ENCODE assay signal across 1 cellular context in genomic region chr4:176393306-176394013, GRCh38.
TF ChIP-seq lines count a peak whose summit lies in the region.

No MANE protein-coding gene starts in this region.

TF ChIP-seq in IMR-90, 13 proteins besides CTCF, POLR2A, EP300 and RAD21:
- TF ChIP-seq ELK1 (IDR thresholded peaks at IDR 0.05; ENCODE audit: borderline replicate concordance, low read depth, low read length) (no peak), RFX5 (IDR thresholded peaks at IDR 0.05; ENCODE audit: low read depth, low read length) (no peak), NFE2L2 (IDR thresholded peaks at IDR 0.05; ENCODE audit: low read depth, low read length) (no peak), MAZ (IDR thresholded peaks at IDR 0.05; ENCODE audit: borderline replicate concordance, low read depth, low read length) (no peak), FOS (IDR thresholded peaks at IDR 0.05; ENCODE audit: low read depth, low read length) (no peak), CHD1 (IDR thresholded peaks at IDR 0.05; ENCODE audit: low read depth, low read length) (no peak), CEBPB (IDR thresholded peaks at IDR 0.05; ENCODE audit: low read depth, low read length) (no peak), MXI1 (IDR thresholded peaks at IDR 0.05; ENCODE audit: borderline replicate concordance, low read depth, low read length) (no peak), MAFK (IDR thresholded peaks at IDR 0.05; ENCODE audit: low read depth, low read length) (no peak), USF2 (IDR thresholded peaks at IDR 0.05; ENCODE audit: low read depth, low read length) (no peak), SMC3 (IDR thresholded peaks at IDR 0.05; ENCODE audit: low read depth, low read length) (no peak), RCOR1 (IDR thresholded peaks at IDR 0.05; ENCODE audit: insufficient replicate concordance, low read length) (no peak), BHLHE40 (IDR thresholded peaks at IDR 0.05; ENCODE audit: low read depth, low read length) (no peak)
